Comparison of ENCODE assay signal across 22 cellular contexts in genomic region chr9:95140821-95141220, GRCh38.
"Had no signal": no experiment of that assay in that cellular context is flagged by ENCODE, and none has a peak within 500 bp of the region (broad histone marks: within the 10 kb centered on the region; RNA-seq: fewer than 3 reads in every experiment).

No MANE protein-coding gene starts in this region.

- H3K27me3 ChIP-seq: colonic mucosa, esophagus muscularis mucosa, neural progenitor cell, right atrium auricular region, spleen, vagina had no signal

- H3K27ac Mint-ChIP-seq: dendritic cell treated with granulocyte-macrophage colony-stimulating factor and Interleukin-4, amounts not matched to agents 40 ng/mL and 50 ng/mL, for 4 days; mesothelial cell of epicardium; naive thymus-derived CD4-positive, alpha-beta T cell; neural progenitor cell; stimulated activated naive B cell treated with anti-CD40 and anti-IgM and Interleukin-4, amounts not matched to agents 10 μg/mL and 1 μg/mL and 100 μg/mL, for 72 hours had no signal

- ATAC-seq: left lobe of liver; mucosa of descending colon; naive thymus-derived CD4-positive, alpha-beta T cell; stimulated activated naive B cell treated with anti-CD40 and anti-IgM and Interleukin-4, amounts not matched to agents 10 μg/mL and 1 μg/mL and 100 μg/mL, for 72 hours had no signal

- H3K4me3 Mint-ChIP-seq: dendritic cell treated with granulocyte-macrophage colony-stimulating factor and Interleukin-4, amounts not matched to agents 40 ng/mL and 50 ng/mL, for 4 days; mesothelial cell of epicardium; naive thymus-derived CD4-positive, alpha-beta T cell; nephron; neural progenitor cell; stimulated activated naive B cell treated with anti-CD40 and anti-IgM and Interleukin-4, amounts not matched to agents 10 μg/mL and 1 μg/mL and 100 μg/mL, for 72 hours; stimulated activated naive CD8-positive, alpha-beta T cell treated with anti-CD3 and anti-CD28 coated beads, Interleukin-15, Interleukin-2, amounts not matched to agents 100 ng/mL and 50 ng/mL, for 24 hours had no signal

- H3K36me3 ChIP-seq: colonic mucosa, esophagus muscularis mucosa, neural progenitor cell, prostate gland, right atrium auricular region, thoracic aorta, vagina had no signal

- H3K27ac ChIP-seq: colonic mucosa, neural progenitor cell, prostate gland, right atrium auricular region, skin epidermis, spleen, thoracic aorta, vagina had no signal

- H3K4me1 ChIP-seq: colonic mucosa, neural progenitor cell, prostate gland, right atrium auricular region, spleen had no signal

- H3K4me3 ChIP-seq: colonic mucosa, esophagus muscularis mucosa, mucosa of descending colon, neural progenitor cell, prostate gland, right atrium auricular region, skin epidermis, spleen, thoracic aorta, vagina had no signal

- DNase-seq: colonic mucosa; effector memory CD4-positive, alpha-beta T cell; head of caudate nucleus; mesenchymal stem cell; mucosa of descending colon; naive thymus-derived CD4-positive, alpha-beta T cell; spleen; stimulated activated CD4-positive, alpha-beta T cell treated with anti-CD3 and anti-CD28 coated beads, Interleukin-4, amount 100 ng/mL, for 4 hours; stimulated activated naive B cell treated with anti-CD40 and anti-IgM and Interleukin-4, amounts not matched to agents 10 μg/mL and 1 μg/mL and 100 μg/mL, for 72 hours; trophoblast cell had no signal

- H3K9me3 Mint-ChIP-seq: dendritic cell treated with granulocyte-macrophage colony-stimulating factor and Interleukin-4, amounts not matched to agents 40 ng/mL and 50 ng/mL, for 4 days; mesothelial cell of epicardium; nephron; neural progenitor cell; stimulated activated naive B cell treated with anti-CD40 and anti-IgM and Interleukin-4, amounts not matched to agents 10 μg/mL and 1 μg/mL and 100 μg/mL, for 72 hours; stimulated activated naive CD8-positive, alpha-beta T cell treated with anti-CD3 and anti-CD28 coated beads, Interleukin-15, Interleukin-2, amounts not matched to agents 100 ng/mL and 50 ng/mL, for 24 hours had no signal

- H3K4me1 Mint-ChIP-seq: mesothelial cell of epicardium; stimulated activated naive B cell treated with anti-CD40 and anti-IgM and Interleukin-4, amounts not matched to agents 10 μg/mL and 1 μg/mL and 100 μg/mL, for 72 hours had no signal

- H3K9me3 ChIP-seq: colonic mucosa, esophagus muscularis mucosa, mucosa of descending colon, prostate gland, right atrium auricular region, spleen, thoracic aorta, vagina had no signal
